In genomic region chr5:144187699-144188294, GRCh38 we compare ENCODE assay signal across 8 cellular contexts.
DNase-seq lines count a peak whose midpoint lies in the region; ATAC-seq lines count a peak whose summit lies in the region.

No MANE protein-coding gene starts in this region.

- peak; percentile 63 for DNase-seq in CD1c-positive myeloid dendritic cell (ENCODE audit: extremely low spot score)
- DNase-seq in SHP77 treated with DMSO at 0.1 percent for 48 hours (lab: John Stamatoyannopoulos, UW), result peak; percentile 59
- peak; percentile 69 for DNase-seq in activated naive CD4-positive, alpha-beta T cell treated with Interleukin-2 at 50 U/mL for 16 hours
- DNase-seq in kidney glomerular epithelial cell (lab: John Stamatoyannopoulos, UW), result peak; percentile 94
- DNase-seq in stimulated activated CD8-positive, alpha-beta memory T cell treated with anti-CD3 and anti-CD28 coated beads, Interleukin-4, amount 100 ng/mL, for 48 hours, result peak; percentile 70
- no peak for DNase-seq in NCI-H1048 (lab: John Stamatoyannopoulos, UW)

- peak; percentile 83 for ATAC-seq in GM19395 (IDR thresholded peaks at IDR 0.05; ENCODE audit: unreplicated experiment)
- ATAC-seq in HG03460 (IDR thresholded peaks at IDR 0.05; ENCODE audit: unreplicated experiment), result peak; percentile 77
